Comparison of ENCODE assay signal across 11 cellular contexts in genomic region chr7:44767134-44767911, GRCh38. TPM values are rescaled to one million over a fixed set of nuclear protein-coding genes. Genes with fewer than 3 reads are reported as not detected.
DNase-seq lines count a peak whose midpoint lies in the region; ATAC-seq and TF ChIP-seq lines count a peak whose summit lies in the region.
"Had no signal": no experiment of that assay in that cellular context is flagged by ENCODE, and none has a peak within 500 bp of the region (broad histone marks: within the 10 kb centered on the region; RNA-seq: fewer than 3 reads in every experiment).

No MANE protein-coding gene starts in this region.

- H3K27ac Mint-ChIP-seq in activated naive CD8-positive, alpha-beta T cell = peak overlapping the region; percentile 41
- no peak overlapping the region for H3K27ac Mint-ChIP-seq in activated naive CD8-positive, alpha-beta T cell treated with anti-CD3 and anti-CD28 coated beads, Interleukin-2, amount 50 U/mL, for 24 hours
- H3K27ac Mint-ChIP-seq in nephron progenitor cell = peak overlapping the region; percentile 92

- peaks cover 35% of the 10 kb centered on the region for H3K4me1 Mint-ChIP-seq in activated naive CD8-positive, alpha-beta T cell (ENCODE audit: low read depth)
- H3K4me1 Mint-ChIP-seq in activated naive CD8-positive, alpha-beta T cell treated with anti-CD3 and anti-CD28 coated beads, Interleukin-2, amount 50 U/mL, for 24 hours = peaks cover 40% of the 10 kb centered on the region
- peaks cover 46% of the 10 kb centered on the region for H3K4me1 Mint-ChIP-seq in nephron progenitor cell

- no peak overlapping the region for H3K4me3 Mint-ChIP-seq in activated naive CD8-positive, alpha-beta T cell
- H3K4me3 Mint-ChIP-seq in activated naive CD8-positive, alpha-beta T cell treated with anti-CD3 and anti-CD28 coated beads, Interleukin-2, amount 50 U/mL, for 24 hours = no peak overlapping the region
- peak overlapping the region; percentile 64 for H3K4me3 Mint-ChIP-seq in nephron progenitor cell

- H3K36me3 ChIP-seq in urinary bladder (ENCODE audit: insufficient read depth) = peaks cover 5% of the 10 kb centered on the region

- H3K4me3 ChIP-seq in dorsolateral prefrontal cortex = peak overlapping the region in 7 of 59 donors; percentile 0 to 26 (median 8)
- H3K4me3 ChIP-seq in urinary bladder (ENCODE audit: low read depth, low read length) = no peak overlapping the region

- H3K27me3 Mint-ChIP-seq in activated naive CD8-positive, alpha-beta T cell = no peaks in the 10 kb centered on the region
- H3K27me3 Mint-ChIP-seq in activated naive CD8-positive, alpha-beta T cell treated with anti-CD3 and anti-CD28 coated beads, Interleukin-2, amount 50 U/mL, for 24 hours = no peaks in the 10 kb centered on the region
- H3K27me3 Mint-ChIP-seq in nephron progenitor cell (ENCODE audit: low read depth, poor library complexity) = peaks cover 8% of the 10 kb centered on the region

- TF ChIP-seq CTCF in dorsolateral prefrontal cortex (IDR thresholded peaks at IDR 0.05 in 54 of 56, conservative IDR thresholded peaks at IDR 0.05 in 2 of 56; ENCODE audit: low read depth in 1 of 56, partially characterized antibody in 56 of 56) (no peak), nephron progenitor cell (IDR thresholded peaks at IDR 0.05) (no peak)

- DNase-seq in activated naive CD8-positive, alpha-beta T cell treated with anti-CD3 and anti-CD28 coated beads, Interleukin-2, amount 50 U/mL, for 24 hours = no peak
- DNase-seq in dorsolateral prefrontal cortex (peak in 4 of 10 donors; percentile 54 to 70 (median 60)), nephron progenitor cell (no peak), CD1c-positive myeloid dendritic cell (ENCODE audit: extremely low spot score) (no peak)
- DNase-seq: activated CD8-positive, alpha-beta memory T cell treated with anti-CD3 and anti-CD28 coated beads, Interleukin-2, amount 50 U/mL, for 4 hours; NCI-H2029 treated with DMSO at 0.1 percent for 48 hours; stimulated activated CD4-positive, alpha-beta T cell treated with anti-CD3 and anti-CD28 coated beads, Interleukin-2, amount 100 ng/mL, for 24 hours had no signal

- no peak for ATAC-seq in activated naive CD8-positive, alpha-beta T cell treated with anti-CD3 and anti-CD28 coated beads, Interleukin-2, amount 50 U/mL, for 24 hours
- ATAC-seq in HG02973 (IDR thresholded peaks at IDR 0.05; ENCODE audit: unreplicated experiment) (no peak), HG02588 (IDR thresholded peaks at IDR 0.05; ENCODE audit: unreplicated experiment) (no peak)

- peaks cover 3% of the 10 kb centered on the region for H3K36me3 Mint-ChIP-seq in activated naive CD8-positive, alpha-beta T cell
- peaks cover 30% of the 10 kb centered on the region for H3K36me3 Mint-ChIP-seq in activated naive CD8-positive, alpha-beta T cell treated with anti-CD3 and anti-CD28 coated beads, Interleukin-2, amount 50 U/mL, for 24 hours (ENCODE audit: low read depth)
- H3K36me3 Mint-ChIP-seq in nephron progenitor cell (ENCODE audit: low read depth) = peaks cover 43% of the 10 kb centered on the region

- H3K9me3 Mint-ChIP-seq in activated naive CD8-positive, alpha-beta T cell (ENCODE audit: low read depth) = no peaks in the 10 kb centered on the region
- no peaks in the 10 kb centered on the region for H3K9me3 Mint-ChIP-seq in activated naive CD8-positive, alpha-beta T cell treated with anti-CD3 and anti-CD28 coated beads, Interleukin-2, amount 50 U/mL, for 24 hours
- H3K9me3 Mint-ChIP-seq in nephron progenitor cell = no peaks in the 10 kb centered on the region

- WGBS in urinary bladder = 61% methylated on average over 19 of the region's 19 CpGs

- H3K27me3 ChIP-seq in dorsolateral prefrontal cortex = no peaks in the 10 kb centered on the region

- intact Hi-C loops in dorsolateral prefrontal cortex (cut with DNase I) = loop anchor here in 1 of 2 donors (10.0 kb wide), 1 partner anchor 157 kb away; no protein-coding TSS in a partner anchor

- no peaks in the 10 kb centered on the region for H3K4me1 ChIP-seq in urinary bladder (ENCODE audit: insufficient read depth)

- H3K27ac ChIP-seq in dorsolateral prefrontal cortex = peak overlapping the region; percentile 78 to 99 (median 95)
- peak overlapping the region; percentile 13 for H3K27ac ChIP-seq in urinary bladder (ENCODE audit: low read depth)

RNA-seq across cellular contexts. Expression of gene ZMIZ2, which starts 18.7 kb away (rescaled TPM):
- 100 to 1,000 TPM; 106 to 231 (median 160) TPM for total RNA-seq in dorsolateral prefrontal cortex
- 13.3 TPM for total RNA-seq in urinary bladder
- polyA plus RNA-seq in urinary bladder = 36.7 TPM

RNA-seq across cellular contexts. Expression of gene PPIA, which starts 29.2 kb away (rescaled TPM):
- total RNA-seq in dorsolateral prefrontal cortex (1,000 to 10,000 TPM in 90 of 120 experiments, 100 to 1,000 TPM in 30; 527 to 1,424 (median 1,151) TPM), urinary bladder (1,408 TPM)
- 1,866 TPM for polyA plus RNA-seq in urinary bladder
